In the genomic region with DNA sequence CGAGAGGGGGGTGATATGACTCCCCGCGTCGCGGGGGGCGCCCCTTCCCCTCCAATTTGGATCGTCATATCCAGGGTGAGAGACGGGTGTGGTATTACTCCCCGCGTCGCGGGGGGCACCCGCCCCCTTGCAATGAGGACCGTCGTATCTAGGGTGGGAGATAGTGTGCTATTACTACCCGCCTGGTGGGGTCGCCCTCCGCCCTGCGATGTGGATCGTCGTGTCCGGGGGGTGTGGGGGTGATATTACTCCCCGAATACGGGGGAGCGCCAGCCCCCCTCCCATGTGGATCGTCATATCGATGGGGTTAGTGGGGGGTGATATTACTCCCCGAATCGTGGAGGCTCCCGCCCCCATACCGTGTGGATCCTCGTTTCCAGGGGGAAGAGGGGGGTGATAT, we compare ENCODE assay signal across 8 cellular contexts. TPM values are rescaled to one million over a fixed set of nuclear protein-coding genes. Genes with fewer than 3 reads are reported as not detected.
DNase-seq lines count a peak whose midpoint lies in the region; ATAC-seq lines count a peak whose summit lies in the region.

No MANE protein-coding gene starts in this region.

- H3K4me1 Mint-ChIP-seq in activated naive CD4-positive, alpha-beta T cell treated with anti-CD3 and anti-CD28 coated beads for 36 hours (ENCODE audit: low read depth), result peaks cover 6% of the 10 kb centered on the region

- H3K4me3 Mint-ChIP-seq in activated naive CD4-positive, alpha-beta T cell treated with anti-CD3 and anti-CD28 coated beads for 36 hours, result no peak overlapping the region

- intact Hi-C loops in activated naive CD4-positive, alpha-beta T cell treated with anti-CD3 and anti-CD28 coated beads for 36 hours (cut with micrococcal nuclease), result loop anchor here (1.0 kb wide), 2 partner anchors 224 to 682 kb away; no protein-coding TSS in a partner anchor

- no peaks in the 10 kb centered on the region for H3K27me3 Mint-ChIP-seq in activated naive CD4-positive, alpha-beta T cell treated with anti-CD3 and anti-CD28 coated beads for 36 hours (ENCODE audit: low read depth)

- H3K36me3 ChIP-seq in MG63, result no peaks in the 10 kb centered on the region

- no peaks in the 10 kb centered on the region for H3K36me3 Mint-ChIP-seq in activated naive CD4-positive, alpha-beta T cell treated with anti-CD3 and anti-CD28 coated beads for 36 hours (ENCODE audit: low read depth)

- no peak for DNase-seq in MG63
- DNase-seq in activated naive CD4-positive, alpha-beta T cell treated with anti-CD3 and anti-CD28 coated beads for 36 hours, result peak; percentile 35
- peak; percentile 9 to 20 for DNase-seq in stimulated activated CD8-positive, alpha-beta memory T cell treated with anti-CD3 and anti-CD28 coated beads, Interleukin-4, amount 100 ng/mL, for 1 hour (ENCODE audit: low read depth in 2 of 2, low spot score in 1 of 2)
- DNase-seq in NCI-H1092 (lab: John Stamatoyannopoulos, UW), result no peak

- CTCF ChIA-PET in activated naive CD4-positive, alpha-beta T cell treated with anti-CD3 and anti-CD28 coated beads for 36 hours (lab: Charles Lee), result no interaction called here

- H3K4me3 ChIP-seq in MG63, result peak overlapping the region; percentile 27; the same call in 1 of the 2 replicates
- H3K4me3 ChIP-seq in iPS-18c (ENCODE audit: insufficient read depth, low read depth, low read length), result peak overlapping the region; percentile 46

- H3K9me3 Mint-ChIP-seq in activated naive CD4-positive, alpha-beta T cell treated with anti-CD3 and anti-CD28 coated beads for 36 hours, result no peaks in the 10 kb centered on the region

- ATAC-seq in GM21390 (IDR thresholded peaks at IDR 0.05; ENCODE audit: unreplicated experiment) (no peak), HG02884 (IDR thresholded peaks at IDR 0.05; ENCODE audit: unreplicated experiment) (no peak), GM19395 (IDR thresholded peaks at IDR 0.05; ENCODE audit: unreplicated experiment) (no peak)

- no peaks in the 10 kb centered on the region for H3K27me3 ChIP-seq in MG63

- H3K9me3 ChIP-seq in MG63 (no peaks in the 10 kb centered on the region), iPS-18c (ENCODE audit: control insufficient read depth, insufficient read depth, low read length) (no peaks in the 10 kb centered on the region)

- no peak overlapping the region for H3K27ac Mint-ChIP-seq in activated naive CD4-positive, alpha-beta T cell treated with anti-CD3 and anti-CD28 coated beads for 36 hours

RNA-seq across cellular contexts. Expression of a gene that starts 29.2 kb away (rescaled TPM):
- total RNA-seq in MG63 (2014; rRNA removed; shearing (Covaris generic); ENCODE audit: low replicate concordance), result 1.7 TPM in 1 of 2 replicates, not detected in the other
- total RNA-seq in activated naive CD4-positive, alpha-beta T cell treated with anti-CD3 and anti-CD28 coated beads for 36 hours, result 10 to 100 TPM; 75.0 to 77.8 TPM

Comparison
In these comparisons a context has a peak if more than half of its experiments do, and no peak if none do; other contexts are left out.
1. DNase-seq: peak in activated naive CD4-positive, alpha-beta T cell treated with anti-CD3 and anti-CD28 coated beads for 36 hours (single experiment) and stimulated activated CD8-positive, alpha-beta memory T cell treated with anti-CD3 and anti-CD28 coated beads, Interleukin-4, amount 100 ng/mL, for 1 hour (2 of 2); none in MG63 (single experiment) and NCI-H1092 (single experiment).
2. RNA of a gene that starts 29.2 kb away (total RNA-seq): 75.0 to 77.8 TPM in activated naive CD4-positive, alpha-beta T cell treated with anti-CD3 and anti-CD28 coated beads for 36 hours; 1.7 TPM in MG63; every median in the first group is over 10 times any median in the second.